ENCODE assay signal across 9 cellular contexts in the genomic region with DNA sequence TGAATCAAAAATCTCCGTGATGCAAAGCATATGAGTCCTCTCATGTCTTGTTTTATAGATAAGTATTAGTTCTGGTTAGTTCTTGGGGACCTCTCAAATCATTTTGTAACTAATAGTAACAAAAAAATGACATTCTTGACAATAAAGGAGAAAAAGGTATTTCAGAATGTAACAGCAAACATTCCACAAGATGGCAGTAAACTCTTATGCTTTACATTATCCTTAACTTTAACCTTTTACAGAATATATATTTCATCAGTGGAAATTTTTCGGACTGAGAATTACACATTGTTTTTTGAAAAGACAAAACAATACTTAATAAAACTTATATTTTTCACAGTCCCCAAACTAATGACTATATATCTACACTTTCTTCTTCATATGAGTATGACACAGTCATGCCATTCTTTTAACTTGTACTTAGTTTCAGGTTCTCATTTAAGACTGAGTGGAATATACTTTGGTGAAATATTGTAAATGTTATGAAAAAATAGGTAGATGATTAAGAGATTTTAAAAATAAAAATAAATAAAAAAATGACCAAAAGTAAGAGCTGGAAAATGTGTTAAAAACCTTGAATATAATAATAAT.
A peak's percentile ranks its signal among the peaks of the same experiment; 100 is the strongest.
DNase-seq lines count a peak whose midpoint lies in the region; ATAC-seq, FAIRE-seq and TF ChIP-seq lines count a peak whose summit lies in the region.
"Had no signal": no experiment of that assay in that cellular context is flagged by ENCODE, and none has a peak within 500 bp of the region (broad histone marks: within the 10 kb centered on the region; RNA-seq: fewer than 3 reads in every experiment).

No MANE protein-coding gene starts in this region.

- H3K9me3 ChIP-seq in H1 (ENCODE audit: insufficient read depth in 2 of 2, low read depth in 1 of 2, low read length in 1 of 2) (no peaks in the 10 kb centered on the region), gastrocnemius medialis (no peaks in the 10 kb centered on the region)
- no peaks in the 10 kb centered on the region for H3K9me3 ChIP-seq in CD8-positive, alpha-beta memory T cell (ENCODE audit: low read length)

- H3K14ac ChIP-seq in H1 (ENCODE audit: insufficient read length), result no peak overlapping the region

- POLR2A ChIA-PET in H1 (lab: Charles Lee; ENCODE audit: partially characterized antibody), result no interaction called here
- POLR2A ChIA-PET in CD8-positive, alpha-beta memory T cell (lab: Charles Lee), result no interaction called here

- H3K4me1 Mint-ChIP-seq in CD8-positive, alpha-beta memory T cell, result no peaks in the 10 kb centered on the region

- ATAC-seq in gastrocnemius medialis, result no peak

- intact Hi-C loops in gastrocnemius medialis (cut with DNase I; ENCODE audit: low total_unique reads), result no loop called here

- FAIRE-seq in H1 (lab: Jason Lieb, UNC), result peak; percentile 32

- no peak overlapping the region for H2BK15ac ChIP-seq in H1 (ENCODE audit: low read length)

- H3K27me3 ChIP-seq in H1 (replicated peaks in 1 of 4; ENCODE audit: control insufficient read depth in 3 of 4, extremely low read depth in 1 of 4, insufficient read depth in 3 of 4, low read length in 3 of 4) (no peaks in the 10 kb centered on the region), gastrocnemius medialis (no peaks in the 10 kb centered on the region)
- no peaks in the 10 kb centered on the region for H3K27me3 ChIP-seq in CD8-positive, alpha-beta memory T cell (ENCODE audit: insufficient read depth, low read length, poor library complexity, severe bottlenecking)

- no peak overlapping the region for H4K5ac ChIP-seq in H1 (ENCODE audit: insufficient read length, low read depth, low read length)

- TF ChIP-seq POLR2A in H1 (IDR thresholded peaks at IDR 0.05; ENCODE audit: control extremely low read depth in 1 of 2, low read depth in 2 of 2, low read length in 2 of 2) (no peak), gastrocnemius medialis (IDR thresholded peaks at IDR 0.05) (no peak)

- no peaks in the 10 kb centered on the region for H4K20me1 ChIP-seq in H1 (replicated peaks in 1 of 2; ENCODE audit: control insufficient read depth in 1 of 2, insufficient read depth in 2 of 2, low read length in 2 of 2)

- WGBS in H1 (ENCODE audit: extremely low coverage in 1 of 2, insufficient coverage in 1 of 2, insufficient read length in 1 of 2, insufficient replicate concordance in 2 of 2, low coverage in 1 of 2, low lambda C conversion rate in 2 of 2, missing lambda C conversion rate in 1 of 2), 2 experiments, result 45% methylated on average over 2 of the region's 2 CpGs; no CpG with 5 or more reads in 1 of the 2 experiments

- in situ Hi-C loops in gastrocnemius medialis (cut with MboI; ENCODE audit: low sequenced_read_pairs in 4 of 4), result no loop called here

- H3K36me3 ChIP-seq in H1 (ENCODE audit: control insufficient read depth in 2 of 4, insufficient read depth in 4 of 4, low read length in 3 of 4) (no peaks in the 10 kb centered on the region), gastrocnemius medialis (no peaks in the 10 kb centered on the region)
- H3K36me3 ChIP-seq in CD8-positive, alpha-beta memory T cell (ENCODE audit: insufficient read depth, low read length), result no peaks in the 10 kb centered on the region

- no peaks in the 10 kb centered on the region for H3K79me1 ChIP-seq in H1 (ENCODE audit: low read depth, low read length)

- no peak overlapping the region for H4K91ac ChIP-seq in H1 (replicated peaks; ENCODE audit: insufficient read length, low read length)

- no peaks in the 10 kb centered on the region for H3K79me2 ChIP-seq in H1 (ENCODE audit: control insufficient read depth in 1 of 2, insufficient read depth in 2 of 2, low read length in 2 of 2)

- H2BK120ac ChIP-seq in H1 (replicated peaks; ENCODE audit: low read depth, low read length), result no peak overlapping the region

- DNase-seq in SKM-1 treated with dmso at 0.1 percent for 144 hours (lab: John Stamatoyannopoulos, UW; ENCODE audit: unreplicated experiment), result peak; percentile 4
- no peak for DNase-seq in SKM-1 (lab: John Stamatoyannopoulos, UW; ENCODE audit: unreplicated experiment)
- DNase-seq in NCI-H69 (lab: John Stamatoyannopoulos, UW), result peak; percentile 57
- DNase-seq in H1 (ENCODE audit: low read depth in 1 of 2, low spot score in 2 of 2), result no peak
- DNase-seq in stromal cell of bone marrow (ENCODE audit: low read depth), result peak; percentile 35
- DNase-seq in CD8-positive, alpha-beta memory T cell, result no peak
- DNase-seq in C1 segment of cervical spinal cord (lab: John Stamatoyannopoulos, UW), result no peak
- DNase-seq in gastrocnemius medialis, result no peak
- DNase-seq: activated naive CD4-positive, alpha-beta T cell treated with anti-CD3 and anti-CD28 coated beads, Interleukin-2, amount 50 U/mL, for 16 hours had no signal

- no peaks in the 10 kb centered on the region; the same call in 1 of the 2 replicates for H3K23me2 ChIP-seq in H1 (ENCODE audit: low read depth, low read length)

- H3K4me1 ChIP-seq in H1 (replicated peaks in 1 of 4; ENCODE audit: control insufficient read depth in 3 of 4, insufficient read depth in 4 of 4, low read length in 3 of 4) (peaks cover 0 to 3% (median 0%) of the 10 kb centered on the region in 4 experiments; a peak in 1 of 7 replicates), gastrocnemius medialis (no peaks in the 10 kb centered on the region)
- H3K4me1 ChIP-seq in CD8-positive, alpha-beta memory T cell (ENCODE audit: insufficient read depth, low read length), result no peaks in the 10 kb centered on the region

- no peak overlapping the region for H3K9ac ChIP-seq in H1 (replicated peaks in 1 of 4; ENCODE audit: extremely low read depth in 1 of 4, low read depth in 3 of 4, low read length in 3 of 4)

- TF ChIP-seq EP300 in H1 (IDR thresholded peaks at IDR 0.05; ENCODE audit: borderline replicate concordance in 1 of 2, low read depth in 2 of 2, low read length in 2 of 2), result no peak

- no peak overlapping the region for H3K18ac ChIP-seq in H1 (ENCODE audit: extremely low read depth, low read length)

- H3K4ac ChIP-seq in H1 (replicated peaks; ENCODE audit: insufficient read length, low read depth, low read length), result no peak overlapping the region

- H3K9me3 Mint-ChIP-seq in CD8-positive, alpha-beta memory T cell, result peaks cover 0 to 3% (median 1%) of the 10 kb centered on the region in 5 donors

- TF ChIP-seq CTCF in H1 (IDR thresholded peaks at IDR 0.05; ENCODE audit: control extremely low read depth in 1 of 3, insufficient read depth in 1 of 3, low read depth in 1 of 3, low read length in 3 of 3) (peak in 2 of 3 experiments; percentile 27 to 46; a peak in 2 of 4 replicates), gastrocnemius medialis (IDR thresholded peaks at IDR 0.05 in 4 of 5, conservative IDR thresholded peaks at IDR 0.05 in 1 of 5) (peak in 1 of 5 experiments; percentile 16)

- H2BK5ac ChIP-seq in H1 (ENCODE audit: low read depth, low read length), result no peak overlapping the region

- peak in 1 of 2 experiments; percentile 67 for TF ChIP-seq RAD21 in H1 (IDR thresholded peaks at IDR 0.05 in 1 of 2, conservative IDR thresholded peaks at IDR 0.05 in 1 of 2; ENCODE audit: low read depth in 2 of 2, low read length in 2 of 2)

- no peaks in the 10 kb centered on the region for H3K36me3 Mint-ChIP-seq in CD8-positive, alpha-beta memory T cell

- H2AFZ ChIP-seq in H1 (ENCODE audit: low read length), result no peak overlapping the region

- no peak overlapping the region for H3K4me3 Mint-ChIP-seq in CD8-positive, alpha-beta memory T cell

- H2AK5ac ChIP-seq in H1 (ENCODE audit: low read depth, low read length), result no peak overlapping the region

- H3K27ac ChIP-seq in H1 (ENCODE audit: low read depth, low read length), result no peak overlapping the region
- no peak overlapping the region for H3K27ac ChIP-seq in CD8-positive, alpha-beta memory T cell (ENCODE audit: low read depth, low read length)
- no peak overlapping the region for H3K27ac ChIP-seq in gastrocnemius medialis

- no peaks in the 10 kb centered on the region for H3K27me3 Mint-ChIP-seq in CD8-positive, alpha-beta memory T cell

- no peak overlapping the region for H3K4me2 ChIP-seq in H1 (ENCODE audit: insufficient read depth in 1 of 2, low read depth in 2 of 2, low read length in 2 of 2)

- no peak overlapping the region for H2BK12ac ChIP-seq in H1 (ENCODE audit: low read depth, low read length)

- no peak overlapping the region for H3K23ac ChIP-seq in H1 (ENCODE audit: insufficient read length)

- H2BK20ac ChIP-seq in H1 (ENCODE audit: low read length), result no peak overlapping the region

- no peak overlapping the region for H3K56ac ChIP-seq in H1 (replicated peaks; ENCODE audit: insufficient read length, low read depth, low read length)

- H3K4me3 ChIP-seq in H1 (ENCODE audit: extremely low read depth in 1 of 4, insufficient read depth in 2 of 4, low read depth in 3 of 4, low read length in 4 of 4) (no peak overlapping the region), gastrocnemius medialis (no peak overlapping the region)
- no peak overlapping the region for H3K4me3 ChIP-seq in CD8-positive, alpha-beta memory T cell (ENCODE audit: low read length)

- H4K8ac ChIP-seq in H1 (ENCODE audit: extremely low read depth, insufficient read depth, low read length), result no peak overlapping the region

- no peak overlapping the region for H3K27ac Mint-ChIP-seq in CD8-positive, alpha-beta memory T cell

- CTCF ChIA-PET in H1 (lab: Charles Lee; ENCODE audit: partially characterized antibody), result interaction anchor here (0.8 to 5.4 kb wide), 8 partner anchors 8 to 447 kb away, joined by 3 to 32 read pairs (median 4); no protein-coding TSS in a partner anchor
- CTCF ChIA-PET in CD8-positive, alpha-beta memory T cell (lab: Charles Lee), result no interaction called here

TF ChIP-seq in H1, 55 proteins besides CTCF, POLR2A, EP300 and RAD21:
- no peak for TF ChIP-seq TAF1 (IDR thresholded peaks at IDR 0.05; ENCODE audit: low read depth, low read length)
TF ChIP-seq in H1: peak in this region for 0.

Comparison
In these comparisons a context has a peak if more than half of its experiments do, and no peak if none do; other contexts are left out.
1. DNase-seq: peak in SKM-1 treated with dmso at 0.1 percent for 144 hours (single experiment), NCI-H69 (single experiment) and stromal cell of bone marrow (single experiment); none in SKM-1 (single experiment), H1 (0 of 2), CD8-positive, alpha-beta memory T cell (0 of 5), C1 segment of cervical spinal cord (0 of 14) and gastrocnemius medialis (0 of 2).